ENCODE assay signal across 18 cellular contexts in the genomic region with DNA sequence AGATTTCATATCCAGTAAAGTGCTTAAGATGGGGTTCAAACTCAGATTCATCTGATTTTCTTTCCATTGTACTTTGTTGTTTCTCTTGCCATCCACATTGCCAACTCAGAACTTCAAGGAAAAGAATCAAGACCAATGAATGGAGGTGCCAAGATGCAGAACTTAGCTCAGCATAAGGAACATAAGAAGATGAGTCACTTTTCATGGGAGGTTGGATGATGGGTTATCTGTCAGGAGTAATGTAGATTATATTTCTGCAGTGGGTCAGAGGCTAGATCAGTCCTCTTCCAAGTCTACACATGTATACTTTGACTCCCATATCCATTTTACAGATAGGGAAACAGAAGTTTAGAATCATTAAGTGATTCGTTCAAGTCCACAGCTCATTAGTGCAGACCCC.
"Had no signal": no experiment of that assay in that cellular context is flagged by ENCODE, and none has a peak within 500 bp of the region (broad histone marks: within the 10 kb centered on the region; RNA-seq: fewer than 3 reads in every experiment).

No MANE protein-coding gene starts in this region.

- H3K27ac Mint-ChIP-seq: activated T-cell treated with anti-CD3 and anti-CD28 coated beads, Interleukin-2, amount 50 U/mL, for 72 hours; T-cell had no signal

- H3K4me3 ChIP-seq: cardiac muscle cell, lower lobe of right lung had no signal

- H3K4me3 Mint-ChIP-seq: activated T-cell treated with anti-CD3 and anti-CD28 coated beads, Interleukin-2, amount 50 U/mL, for 72 hours; T-cell had no signal

- DNase-seq: activated CD4-positive, alpha-beta T cell treated with anti-CD3 and anti-CD28 coated beads, Interleukin-2, amount 50 U/mL, for 1 hour; activated CD4-positive, CD25-positive, alpha-beta regulatory T cell; activated effector memory CD4-positive, alpha-beta T cell treated with anti-CD3 and anti-CD28 coated beads, Interleukin-2, amount 50 U/mL, for 16 hours; activated naive CD4-positive, alpha-beta T cell treated with anti-CD3 and anti-CD28 coated beads, Interleukin-2, amount 50 U/mL, for 16 hours; activated T-cell treated with anti-CD3 and anti-CD28 coated beads, Interleukin-2, amount 50 U/mL, for 72 hours; dermis blood vessel endothelial cell; effector memory CD4-positive, alpha-beta T cell; hippocampal formation; islet precursor cell; lower lobe of right lung; midbrain; stimulated activated CD4-positive, alpha-beta T cell treated with anti-CD3 and anti-CD28 coated beads, Interleukin-2, amount 100 ng/mL, for 24 hours; stimulated activated naive CD8-positive, alpha-beta T cell treated with anti-CD3 and anti-CD28 coated beads, Interleukin-15, Interleukin-2, amounts not matched to agents 100 U/mL and 50 U/mL, for 24 hours; substantia nigra; T-cell; trophoblast cell had no signal

- H3K36me3 Mint-ChIP-seq: T-cell had no signal

- H3K27me3 ChIP-seq: cardiac muscle cell had no signal

- H3K9me3 Mint-ChIP-seq: T-cell had no signal

- H3K27ac ChIP-seq: cardiac muscle cell, lower lobe of right lung had no signal

- H3K27me3 Mint-ChIP-seq: progenitor cell of endocrine pancreas had no signal

- ATAC-seq: activated T-cell treated with anti-CD3 and anti-CD28 coated beads, Interleukin-2, amount 50 U/mL, for 72 hours; lower lobe of right lung; stimulated activated naive CD8-positive, alpha-beta T cell treated with anti-CD3 and anti-CD28 coated beads, Interleukin-15, Interleukin-2, amounts not matched to agents 100 U/mL and 50 U/mL, for 24 hours; T-cell had no signal

- H3K36me3 ChIP-seq: cardiac muscle cell, lower lobe of right lung had no signal

- H3K9me3 ChIP-seq: lower lobe of right lung had no signal
